Comparison of ENCODE assay signal across 14 cellular contexts in the genomic region with DNA sequence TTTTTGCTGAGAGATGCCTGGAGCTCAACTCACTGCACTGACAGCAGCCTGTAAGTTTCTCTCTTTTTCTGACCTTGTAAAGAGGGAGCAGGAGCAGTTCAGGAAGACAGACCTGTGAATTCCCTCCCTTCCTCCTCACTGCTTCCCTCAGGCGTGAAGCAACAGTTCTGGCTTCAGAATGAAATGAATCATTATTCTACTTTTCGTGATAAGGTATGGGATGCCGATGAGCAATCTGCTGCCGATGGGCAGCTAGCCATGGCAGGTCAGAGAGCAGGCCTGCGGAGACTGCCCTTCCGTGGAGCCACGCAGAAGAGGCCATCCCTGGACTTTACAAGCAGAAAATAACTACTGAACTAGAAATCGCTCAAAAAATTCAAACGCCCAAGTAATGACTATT.
DNase-seq lines count a peak whose midpoint lies in the region; ATAC-seq, FAIRE-seq and TF ChIP-seq lines count a peak whose summit lies in the region.
"Had no signal": no experiment of that assay in that cellular context is flagged by ENCODE, and none has a peak within 500 bp of the region (broad histone marks: within the 10 kb centered on the region; RNA-seq: fewer than 3 reads in every experiment).

No MANE protein-coding gene starts in this region.

- H2AFZ ChIP-seq in endothelial cell of umbilical vein (ENCODE audit: low read depth, low read length): no peak overlapping the region

- H3K27me3 ChIP-seq in endothelial cell of umbilical vein (ENCODE audit: control insufficient read depth in 2 of 2, insufficient read depth in 2 of 2, low read length in 2 of 2): no peaks in the 10 kb centered on the region

- TF ChIP-seq CTCF in endothelial cell of umbilical vein (IDR thresholded peaks at IDR 0.05; ENCODE audit: extremely low read depth in 1 of 2, insufficient read depth in 1 of 2, low read depth in 1 of 2, low read length in 2 of 2) (no peak), omental fat pad (IDR thresholded peaks at IDR 0.05) (no peak)

- H3K27me3 Mint-ChIP-seq in activated T-cell treated with anti-CD3 and anti-CD28 coated beads, Interleukin-2, amount 50 U/mL, for 24 hours: no peaks in the 10 kb centered on the region
- H3K27me3 Mint-ChIP-seq: CD4-positive, CD25-positive, alpha-beta regulatory T cell had no signal

- POLR2A ChIA-PET in endothelial cell of umbilical vein (lab: Charles Lee): no interaction called here

- no peaks in the 10 kb centered on the region for H4K20me1 ChIP-seq in endothelial cell of umbilical vein (replicated peaks; ENCODE audit: control insufficient read depth, extremely low read depth, insufficient read depth, low read length)

- no peaks in the 10 kb centered on the region for H3K36me3 ChIP-seq in endothelial cell of umbilical vein (ENCODE audit: control insufficient read depth in 2 of 2, extremely low read depth in 1 of 2, insufficient read depth in 2 of 2, low read length in 2 of 2)

- H3K9ac ChIP-seq in endothelial cell of umbilical vein (replicated peaks; ENCODE audit: extremely low read depth, insufficient read depth, low read length): no peak overlapping the region

- TF ChIP-seq POLR2A in endothelial cell of umbilical vein (IDR thresholded peaks at IDR 0.05; ENCODE audit: low read depth, low read length): no peak

- no peaks in the 10 kb centered on the region for H3K79me2 ChIP-seq in endothelial cell of umbilical vein (ENCODE audit: control insufficient read depth, insufficient read depth, low read length)

- no peaks in the 10 kb centered on the region for H3K4me1 Mint-ChIP-seq in activated T-cell treated with anti-CD3 and anti-CD28 coated beads, Interleukin-2, amount 50 U/mL, for 24 hours (ENCODE audit: low read depth)
- H3K4me1 Mint-ChIP-seq: CD4-positive, CD25-positive, alpha-beta regulatory T cell had no signal

- no peak overlapping the region for H3K27ac Mint-ChIP-seq in activated T-cell treated with anti-CD3 and anti-CD28 coated beads, Interleukin-2, amount 50 U/mL, for 24 hours
- H3K27ac Mint-ChIP-seq: CD4-positive, CD25-positive, alpha-beta regulatory T cell had no signal

- H3K36me3 Mint-ChIP-seq in activated T-cell treated with anti-CD3 and anti-CD28 coated beads, Interleukin-2, amount 50 U/mL, for 24 hours (ENCODE audit: low read depth): no peaks in the 10 kb centered on the region
- H3K36me3 Mint-ChIP-seq: CD4-positive, CD25-positive, alpha-beta regulatory T cell had no signal

- H3K4me1 ChIP-seq in endothelial cell of umbilical vein (ENCODE audit: control insufficient read depth, extremely low read depth, insufficient read depth, low read length): no peaks in the 10 kb centered on the region

- H3K9me3 Mint-ChIP-seq in activated T-cell treated with anti-CD3 and anti-CD28 coated beads, Interleukin-2, amount 50 U/mL, for 24 hours: no peaks in the 10 kb centered on the region

- CTCF ChIA-PET in endothelial cell of umbilical vein (lab: Charles Lee): no interaction called here

- dilution Hi-C loops in endothelial cell of umbilical vein (cut with MboI; ENCODE audit: extremely low pct_ligation_motif_present, low sequenced_read_pairs): no loop called here

- no peak overlapping the region for H3K4me3 ChIP-seq in endothelial cell of umbilical vein (replicated peaks in 1 of 3; ENCODE audit: insufficient read depth in 1 of 3, low read depth in 1 of 3, low read length in 3 of 3)
- H3K4me3 ChIP-seq: mucosa of descending colon had no signal

- ATAC-seq in omental fat pad (ENCODE audit: low FRiP score) (peak; percentile 96), HG02970 (IDR thresholded peaks at IDR 0.05; ENCODE audit: low FRiP score, unreplicated experiment) (no peak)
- ATAC-seq: mucosa of descending colon had no signal

- BruUV-seq in endothelial cell of umbilical vein (replicated peaks; lab: Mats Ljungman, UMichigan): no TSS peak

- no peaks in the 10 kb centered on the region for H3K9me1 ChIP-seq in endothelial cell of umbilical vein (replicated peaks; ENCODE audit: control insufficient read depth, extremely low read depth, insufficient read depth, low read length)

- H3K27ac ChIP-seq in endothelial cell of umbilical vein (ENCODE audit: insufficient read depth, low read depth, low read length): no peak overlapping the region
- H3K27ac ChIP-seq: VCaP had no signal

- intact Hi-C loops in endothelial cell of umbilical vein (cut with micrococcal nuclease): no loop called here

- no peak for FAIRE-seq in endothelial cell of umbilical vein (lab: Jason Lieb, UNC)

- no peak overlapping the region for H3K4me2 ChIP-seq in endothelial cell of umbilical vein (ENCODE audit: insufficient read depth, low read length)

- DNase-seq in HCEC 1CT (peak; percentile 56), endothelial cell of umbilical vein (ENCODE audit: low read depth, low spot score) (peak; percentile 23), omental fat pad (ENCODE audit: low spot score) (no peak), iPS-NIHi11 (ENCODE audit: low spot score) (no peak)
- no peak for DNase-seq in stimulated activated CD4-positive, alpha-beta T cell treated with anti-CD3 and anti-CD28 coated beads, Interleukin-4, amount 100 ng/mL, for 1 hour
- no peak for DNase-seq in activated T-cell treated with anti-CD3 and anti-CD28 coated beads, Interleukin-2, amount 50 U/mL, for 24 hours
- DNase-seq: activated CD8-positive, alpha-beta memory T cell treated with anti-CD3 and anti-CD28 coated beads, Interleukin-2, amount 50 U/mL, for 48 hours; CD4-positive, CD25-positive, alpha-beta regulatory T cell; mucosa of descending colon; NCI-H446 treated with DMSO at 0.1 percent for 48 hours; SIG-M5 had no signal

- H3K9me3 ChIP-seq in endothelial cell of umbilical vein (replicated peaks; ENCODE audit: control insufficient read depth, insufficient read depth, low read length): no peaks in the 10 kb centered on the region
- H3K9me3 ChIP-seq: mucosa of descending colon had no signal

- H3K4me3 Mint-ChIP-seq in activated T-cell treated with anti-CD3 and anti-CD28 coated beads, Interleukin-2, amount 50 U/mL, for 24 hours: no peak overlapping the region
- H3K4me3 Mint-ChIP-seq: CD4-positive, CD25-positive, alpha-beta regulatory T cell had no signal

TF ChIP-seq in PFSK-1, 5 proteins besides CTCF, POLR2A, EP300 and RAD21 (continues in another document):
- TF ChIP-seq FOXP2 (optimal IDR thresholded peaks at IDR 0.05; ENCODE audit: borderline replicate concordance, extremely low read depth, extremely low read length, insufficient read depth): peak; percentile 69
- no peak for TF ChIP-seq SIN3A (IDR thresholded peaks at IDR 0.05; ENCODE audit: borderline replicate concordance, insufficient read depth, low read length)
- no peak for TF ChIP-seq POLR2AphosphoS5 (IDR thresholded peaks at IDR 0.05; ENCODE audit: low read depth, low read length)

TF ChIP-seq in endothelial cell of umbilical vein, 7 proteins besides CTCF, POLR2A, EP300 and RAD21:
- TF ChIP-seq POLR2AphosphoS5 (IDR thresholded peaks at IDR 0.05; ENCODE audit: insufficient read depth, low read depth, low read length) (no peak), GATA2 (IDR thresholded peaks at IDR 0.05; ENCODE audit: insufficient read depth, insufficient read length, low read depth, low read length) (peak; percentile 45), FOS (IDR thresholded peaks at IDR 0.05; ENCODE audit: borderline replicate concordance, insufficient read depth, low read length) (peak; percentile 8)

Comparison
In these comparisons a context has a peak if more than half of its experiments do, and no peak if none do; other contexts are left out.
1. DNase-seq: peak in HCEC 1CT (single experiment) and endothelial cell of umbilical vein (single experiment); none in omental fat pad (single experiment), iPS-NIHi11 (single experiment), stimulated activated CD4-positive, alpha-beta T cell treated with anti-CD3 and anti-CD28 coated beads, Interleukin-4, amount 100 ng/mL, for 1 hour (single experiment) and activated T-cell treated with anti-CD3 and anti-CD28 coated beads, Interleukin-2, amount 50 U/mL, for 24 hours (single experiment).